14 cellular contexts compared by ENCODE assay signal in genomic region chr15:64611085-64611484, GRCh38.
DNase-seq lines count a peak whose midpoint lies in the region; ATAC-seq and TF ChIP-seq lines count a peak whose summit lies in the region.
"Had no signal": no experiment of that assay in that cellular context is flagged by ENCODE, and none has a peak within 500 bp of the region (broad histone marks: within the 10 kb centered on the region; RNA-seq: fewer than 3 reads in every experiment).

No MANE protein-coding gene starts in this region.

- H3K27ac Mint-ChIP-seq in activated CD4-positive, alpha-beta T cell treated with anti-CD3 and anti-CD28 coated beads, Interleukin-2, amount 10 ng/mL, durations not matched to agents 7 days and 5 days, result peak overlapping the region; percentile 10
- peak overlapping the region; percentile 9 for H3K27ac Mint-ChIP-seq in neural progenitor cell
- H3K27ac Mint-ChIP-seq: type B pancreatic cell had no signal

- CTCF ChIA-PET in activated CD4-positive, alpha-beta T cell treated with anti-CD3 and anti-CD28 coated beads, Interleukin-2, amount 10 ng/mL, durations not matched to agents 7 days and 5 days (lab: Charles Lee), result interaction anchor here (1.5 kb wide), 1 partner anchor 23 kb away, joined by 3 read pairs; no protein-coding TSS in a partner anchor

- no peaks in the 10 kb centered on the region for H3K27me3 Mint-ChIP-seq in activated CD4-positive, alpha-beta T cell treated with anti-CD3 and anti-CD28 coated beads, Interleukin-2, amount 10 ng/mL, durations not matched to agents 7 days and 5 days
- H3K27me3 Mint-ChIP-seq in neural progenitor cell (ENCODE audit: insufficient read depth, low read depth), result no peaks in the 10 kb centered on the region
- H3K27me3 Mint-ChIP-seq: type B pancreatic cell had no signal

- peak; percentile 35; the same call in 1 of the 3 replicates for ATAC-seq in RWPE2 (ENCODE audit: low read depth)
- no peak for ATAC-seq in GM21423 (IDR thresholded peaks at IDR 0.05; ENCODE audit: unreplicated experiment)

- TF ChIP-seq CTCF in RWPE2 (IDR thresholded peaks at IDR 0.05; ENCODE audit: poor library complexity, severe bottlenecking), result no peak
- TF ChIP-seq CTCF in neural progenitor cell (IDR thresholded peaks at IDR 0.05), result no peak
- TF ChIP-seq CTCF in thyroid gland (IDR thresholded peaks at IDR 0.05), result no peak

- H3K9ac ChIP-seq in neural progenitor cell, result no peak overlapping the region
- H3K9ac ChIP-seq: parathyroid adenoma had no signal

- H3K27ac ChIP-seq in RWPE2 (ENCODE audit: poor library complexity, severe bottlenecking) (no peak overlapping the region), neural progenitor cell (no peak overlapping the region), thyroid gland (no peak overlapping the region)
- H3K27ac ChIP-seq: coronary artery, parathyroid adenoma had no signal

- DNase-seq in activated CD4-positive, alpha-beta T cell treated with anti-CD3 and anti-CD28 coated beads, Interleukin-2, amount 10 ng/mL, durations not matched to agents 7 days and 5 days, result no peak
- DNase-seq in activated CD4-positive, alpha-beta T cell treated with anti-CD3 and anti-CD28 coated beads, Interleukin-2, amount 50 U/mL, for 4 hours, result no peak
- DNase-seq in RWPE2 (ENCODE audit: low spot score) (no peak), dermis blood vessel endothelial cell (peak; percentile 22), neural progenitor cell (ENCODE audit: low spot score) (no peak), thyroid gland (no peak), activated gamma-delta T cell (lab: John Stamatoyannopoulos, UW) (no peak)
- DNase-seq: H9, mesendoderm, NCI-H69 had no signal

- H3F3A ChIP-seq in neural progenitor cell (ENCODE audit: low read depth), result no peaks in the 10 kb centered on the region

- TF ChIP-seq POLR2A in thyroid gland (IDR thresholded peaks at IDR 0.05), result no peak

- intact Hi-C loops in thyroid gland (cut with DNase I), result no loop called here

- no peak overlapping the region for H3K4me2 ChIP-seq in neural progenitor cell

- no peak overlapping the region for H2AFZ ChIP-seq in neural progenitor cell (replicated peaks)
- H2AFZ ChIP-seq: parathyroid adenoma had no signal

- H3K27me3 ChIP-seq in RWPE2 (ENCODE audit: insufficient read depth, poor library complexity, severe bottlenecking), result no peaks in the 10 kb centered on the region
- no peaks in the 10 kb centered on the region for H3K27me3 ChIP-seq in neural progenitor cell
- H3K27me3 ChIP-seq in thyroid gland, result no peaks in the 10 kb centered on the region

- peaks cover 41% of the 10 kb centered on the region for H3K4me1 Mint-ChIP-seq in activated CD4-positive, alpha-beta T cell treated with anti-CD3 and anti-CD28 coated beads, Interleukin-2, amount 10 ng/mL, durations not matched to agents 7 days and 5 days
- peaks cover 8% of the 10 kb centered on the region for H3K4me1 Mint-ChIP-seq in neural progenitor cell

- peaks cover 15% of the 10 kb centered on the region for H3K36me3 Mint-ChIP-seq in activated CD4-positive, alpha-beta T cell treated with anti-CD3 and anti-CD28 coated beads, Interleukin-2, amount 10 ng/mL, durations not matched to agents 7 days and 5 days (ENCODE audit: low read depth)
- peaks cover 2% of the 10 kb centered on the region for H3K36me3 Mint-ChIP-seq in neural progenitor cell

- H3K9me3 Mint-ChIP-seq in activated CD4-positive, alpha-beta T cell treated with anti-CD3 and anti-CD28 coated beads, Interleukin-2, amount 10 ng/mL, durations not matched to agents 7 days and 5 days, result no peaks in the 10 kb centered on the region
- no peaks in the 10 kb centered on the region for H3K9me3 Mint-ChIP-seq in neural progenitor cell
- H3K9me3 Mint-ChIP-seq: H9, type B pancreatic cell had no signal

- no peaks in the 10 kb centered on the region for H3K9me3 ChIP-seq in RWPE2 (ENCODE audit: severe bottlenecking)
- H3K9me3 ChIP-seq in neural progenitor cell (ENCODE audit: low read depth), result no peaks in the 10 kb centered on the region
- H3K9me3 ChIP-seq in thyroid gland, result no peaks in the 10 kb centered on the region

- H3K4me1 ChIP-seq in RWPE2 (ENCODE audit: insufficient read depth, poor library complexity, severe bottlenecking) (peaks cover 11% of the 10 kb centered on the region), neural progenitor cell (no peaks in the 10 kb centered on the region), thyroid gland (peaks cover 0 to 5% of the 10 kb centered on the region in 2 donors)
- H3K4me1 ChIP-seq: parathyroid adenoma had no signal

- H3K4me3 Mint-ChIP-seq in activated CD4-positive, alpha-beta T cell treated with anti-CD3 and anti-CD28 coated beads, Interleukin-2, amount 10 ng/mL, durations not matched to agents 7 days and 5 days, result no peak overlapping the region
- H3K4me3 Mint-ChIP-seq in neural progenitor cell, result no peak overlapping the region
- H3K4me3 Mint-ChIP-seq: H9, type B pancreatic cell had no signal

- H4K20me1 ChIP-seq in neural progenitor cell (ENCODE audit: low read depth), result peaks cover 12% of the 10 kb centered on the region

- no peaks in the 10 kb centered on the region for H3K36me3 ChIP-seq in RWPE2 (ENCODE audit: low read depth)
- no peaks in the 10 kb centered on the region for H3K36me3 ChIP-seq in neural progenitor cell
- H3K36me3 ChIP-seq in thyroid gland, result no peaks in the 10 kb centered on the region

- H3K79me2 ChIP-seq in neural progenitor cell (ENCODE audit: low read depth), result peaks cover 89% of the 10 kb centered on the region

- POLR2A ChIA-PET in activated CD4-positive, alpha-beta T cell treated with anti-CD3 and anti-CD28 coated beads, Interleukin-2, amount 10 ng/mL, durations not matched to agents 7 days and 5 days (lab: Charles Lee), result no interaction called here

- H3K4me3 ChIP-seq in RWPE2 (ENCODE audit: severe bottlenecking), result no peak overlapping the region
- H3K4me3 ChIP-seq in neural progenitor cell, result no peak overlapping the region
- no peak overlapping the region for H3K4me3 ChIP-seq in thyroid gland (replicated peaks in 1 of 3)
- H3K4me3 ChIP-seq: coronary artery had no signal
